ENCODE assay signal across 8 cellular contexts in genomic region chr1:67489643-67490042, GRCh38. TPM values are rescaled to one million over a fixed set of nuclear protein-coding genes. Genes with fewer than 3 reads are reported as not detected.
A peak's percentile ranks its signal among the peaks of the same experiment; 100 is the strongest.
DNase-seq lines count a peak whose midpoint lies in the region; ATAC-seq and TF ChIP-seq lines count a peak whose summit lies in the region.

No MANE protein-coding gene starts in this region.

- intact Hi-C loops in A673 (cut with micrococcal nuclease; ENCODE audit: unreplicated experiment): no loop called here
- intact Hi-C loops in gastrocnemius medialis (cut with DNase I; ENCODE audit: low total_unique reads): loop anchor here (1.0 to 10.0 kb wide), 3 partner anchors 142 to 715 kb away; no protein-coding TSS in a partner anchor

- no peak for TF ChIP-seq POLR2A in gastrocnemius medialis (IDR thresholded peaks at IDR 0.05)

- H3K4me1 ChIP-seq in A673 (ENCODE audit: insufficient read depth, low read length, poor library complexity, severe bottlenecking) (no peaks in the 10 kb centered on the region), gastrocnemius medialis (no peaks in the 10 kb centered on the region)

- H3K9me3 Mint-ChIP-seq in effector memory CD8-positive, alpha-beta T cell: no peaks in the 10 kb centered on the region

- DNase-seq in A673 (ENCODE audit: low spot score) (no peak), NCI-H226 (peak; percentile 24), epithelial cell of proximal tubule (ENCODE audit: low read depth) (no peak), gastrocnemius medialis (no peak), LoVo (ENCODE audit: low spot score) (no peak)
- DNase-seq in effector memory CD8-positive, alpha-beta T cell: no peak
- no peak for DNase-seq in stimulated activated naive CD4-positive, alpha-beta T cell treated with Interleukin-2 at 50 U/mL for 16 hours (lab: John Stamatoyannopoulos, UW)

- no peaks in the 10 kb centered on the region for H3K4me1 Mint-ChIP-seq in effector memory CD8-positive, alpha-beta T cell (ENCODE audit: low read depth in 2 of 2)

- no peaks in the 10 kb centered on the region for H3K27me3 Mint-ChIP-seq in effector memory CD8-positive, alpha-beta T cell

- no peak overlapping the region for H3K27ac Mint-ChIP-seq in effector memory CD8-positive, alpha-beta T cell

- ATAC-seq in GM18868 (IDR thresholded peaks at IDR 0.05; ENCODE audit: unreplicated experiment): peak; percentile 89
- peak; percentile 90 to 92 for ATAC-seq in gastrocnemius medialis
- ATAC-seq in effector memory CD8-positive, alpha-beta T cell (replicated peaks): no peak

- no peaks in the 10 kb centered on the region for H3K36me3 ChIP-seq in A673 (ENCODE audit: insufficient read depth, low read length, poor library complexity, severe bottlenecking)
- no peaks in the 10 kb centered on the region for H3K36me3 ChIP-seq in gastrocnemius medialis

- POLR2A ChIA-PET in A673 (lab: Charles Lee; ENCODE audit: low non-redundant PET): no interaction called here

- H3K4me3 ChIP-seq in A673 (ENCODE audit: low read depth, low read length, poor library complexity, severe bottlenecking) (no peak overlapping the region), epithelial cell of proximal tubule (ENCODE audit: low read depth, low read length) (no peak overlapping the region), gastrocnemius medialis (no peak overlapping the region)

- CTCF ChIA-PET in A673 (lab: Charles Lee): no interaction called here

- H3K4me3 Mint-ChIP-seq in effector memory CD8-positive, alpha-beta T cell: no peak overlapping the region

- BruUV-seq in A673 (replicated peaks; lab: Mats Ljungman, UMichigan): no TSS peak

- no peaks in the 10 kb centered on the region for H3K36me3 Mint-ChIP-seq in effector memory CD8-positive, alpha-beta T cell (ENCODE audit: insufficient read depth)

- 0 out of 2 replicates have a peak, but pooled peaks have one; percentile 16 for TF ChIP-seq CTCF in A673 (conservative IDR thresholded peaks at IDR 0.05; ENCODE audit: low read depth, low read length)
- TF ChIP-seq CTCF in epithelial cell of proximal tubule (conservative IDR thresholded peaks at IDR 0.05; ENCODE audit: low read depth, low read length): peak; percentile 52
- TF ChIP-seq CTCF in gastrocnemius medialis (IDR thresholded peaks at IDR 0.05 in 4 of 5, conservative IDR thresholded peaks at IDR 0.05 in 1 of 5): peak; percentile 23 to 54 (median 26)

- H3K9me3 ChIP-seq in A673 (ENCODE audit: low read depth, low read length, poor library complexity, severe bottlenecking): no peaks in the 10 kb centered on the region
- no peaks in the 10 kb centered on the region for H3K9me3 ChIP-seq in gastrocnemius medialis

- in situ Hi-C loops in gastrocnemius medialis (cut with MboI; ENCODE audit: low sequenced_read_pairs in 4 of 4): loop anchor here in 2 of 4 donors (5.0 to 25.0 kb wide), 2 partner anchors 142 to 727 kb away; partner anchors contain the start of gene DYNLT5 (in 1 of the 2)

- no peak overlapping the region for H3K27ac ChIP-seq in A673 (ENCODE audit: low read depth, low read length, poor library complexity, severe bottlenecking)
- H3K27ac ChIP-seq in gastrocnemius medialis: no peak overlapping the region

- H3K27me3 ChIP-seq in A673 (replicated peaks; ENCODE audit: insufficient read depth, low read depth, low read length, poor library complexity): no peaks in the 10 kb centered on the region
- no peaks in the 10 kb centered on the region for H3K27me3 ChIP-seq in gastrocnemius medialis

RNA-seq across cellular contexts. Expression of gene SERBP1, which starts 59.4 kb away (rescaled TPM):
- total RNA-seq in A673 (2021): 407 and 447 TPM in 2 replicates
- total RNA-seq in epithelial cell of proximal tubule: 307 and 412 TPM in 2 replicates
- 100 to 1,000 TPM; 249 to 353 (median 311) TPM for total RNA-seq in gastrocnemius medialis
